18 cellular contexts compared by ENCODE assay signal in genomic region chr9:98611319-98611718, GRCh38.
"Had no signal": no experiment of that assay in that cellular context is flagged by ENCODE, and none has a peak within 500 bp of the region (broad histone marks: within the 10 kb centered on the region; RNA-seq: fewer than 3 reads in every experiment).

No MANE protein-coding gene starts in this region.

- H3K36me3 ChIP-seq: neural progenitor cell, prostate gland, suprapubic skin, tibial nerve had no signal

- H2AFZ ChIP-seq: hepatocyte, neural progenitor cell, parathyroid adenoma had no signal

- ATAC-seq: mucosa of descending colon, natural killer cell had no signal

- H3K4me3 Mint-ChIP-seq: dendritic cell treated with granulocyte-macrophage colony-stimulating factor and Interleukin-4, amounts not matched to agents 40 ng/mL and 50 ng/mL, for 4 days; natural killer cell; neural progenitor cell had no signal

- H3K4me1 ChIP-seq: neural progenitor cell, parathyroid adenoma, prostate gland, suprapubic skin, tibial nerve had no signal

- H3K36me3 Mint-ChIP-seq: natural killer cell, neural progenitor cell had no signal

- H3K27ac ChIP-seq: neural progenitor cell, parathyroid adenoma, prostate gland, suprapubic skin, tibial nerve had no signal

- H3K4me1 Mint-ChIP-seq: natural killer cell had no signal

- DNase-seq: cerebellar nuclear complex; foreskin melanocyte; head of caudate nucleus; mammary epithelial cell; mucosa of descending colon; natural killer cell; occipital lobe; stimulated activated CD4-positive, alpha-beta T cell treated with anti-CD3 and anti-CD28 coated beads, Interleukin-2, amount 100 ng/mL, for 48 hours; stimulated activated naive CD4-positive, alpha-beta T cell treated with Interleukin-2 at 50 U/mL for 16 hours had no signal

- H3K27me3 ChIP-seq: hepatocyte, neural progenitor cell, tibial nerve had no signal

- H3K4me3 ChIP-seq: hepatocyte, mucosa of descending colon, neural progenitor cell, prostate gland, smooth muscle cell, suprapubic skin, tibial nerve had no signal

- FAIRE-seq: colon had no signal

- H3K9ac ChIP-seq: neural progenitor cell, parathyroid adenoma had no signal

- H3K4me2 ChIP-seq: hepatocyte, neural progenitor cell, smooth muscle cell had no signal

- H3K9me3 ChIP-seq: mucosa of descending colon, prostate gland, suprapubic skin, tibial nerve had no signal

- H3K9me3 Mint-ChIP-seq: dendritic cell treated with granulocyte-macrophage colony-stimulating factor and Interleukin-4, amounts not matched to agents 40 ng/mL and 50 ng/mL, for 4 days; natural killer cell; neural progenitor cell had no signal

- H3K27ac Mint-ChIP-seq: dendritic cell treated with granulocyte-macrophage colony-stimulating factor and Interleukin-4, amounts not matched to agents 40 ng/mL and 50 ng/mL, for 4 days; natural killer cell; neural progenitor cell had no signal
